ENCODE assay signal across 10 cellular contexts in the genomic region with DNA sequence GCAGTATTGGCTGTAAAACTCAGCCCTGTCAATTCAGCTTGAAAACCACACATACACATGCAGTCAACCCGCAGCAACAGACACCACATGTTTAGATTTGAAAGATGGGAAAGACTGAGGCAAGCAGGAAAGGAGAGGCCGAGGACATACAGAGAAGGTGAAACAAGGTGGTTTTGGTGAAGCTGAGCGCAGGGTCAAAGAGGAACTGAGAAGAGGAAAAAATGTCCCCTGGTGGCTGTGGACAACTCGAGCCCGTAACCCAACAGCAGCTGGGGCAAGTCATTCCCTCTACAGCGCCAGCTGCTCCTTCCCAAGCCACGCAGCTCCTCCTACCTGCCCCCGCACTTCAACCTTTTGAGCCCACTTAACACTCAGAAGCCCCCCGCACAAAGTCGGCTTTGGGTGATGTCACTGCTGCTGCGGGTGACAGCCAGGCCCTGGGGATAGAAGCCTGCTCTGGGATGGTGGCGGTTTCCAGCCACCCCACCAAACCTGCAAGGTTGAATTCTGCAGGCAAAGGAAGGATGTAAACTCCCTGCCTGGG.
A peak's percentile ranks its signal among the peaks of the same experiment; 100 is the strongest.
DNase-seq lines count a peak whose midpoint lies in the region; ATAC-seq and TF ChIP-seq lines count a peak whose summit lies in the region.
"Had no signal": no experiment of that assay in that cellular context is flagged by ENCODE, and none has a peak within 500 bp of the region (broad histone marks: within the 10 kb centered on the region; RNA-seq: fewer than 3 reads in every experiment).

No MANE protein-coding gene starts in this region.

- H2AFZ ChIP-seq in OCI-LY1 (ENCODE audit: low read length), result no peak overlapping the region

- no peak for TF ChIP-seq POLR2A in spleen (IDR thresholded peaks at IDR 0.05)

- H3K4me3 ChIP-seq in OCI-LY1 (ENCODE audit: low read depth, low read length, poor library complexity, severe bottlenecking) (no peak overlapping the region), spleen (no peak overlapping the region)
- H3K4me3 ChIP-seq: adrenal gland had no signal

- H3K4me2 ChIP-seq in OCI-LY1 (ENCODE audit: low read length), result peak overlapping the region; percentile 49

- no peak overlapping the region; the same call in 1 of the 2 replicates for H3K9ac ChIP-seq in OCI-LY1 (ENCODE audit: low read length)

- DNase-seq in spleen (no peak), amniotic stem cell (lab: John Stamatoyannopoulos, UW) (no peak), LoVo (ENCODE audit: low spot score) (no peak)
- DNase-seq: activated CD4-positive, alpha-beta T cell treated with anti-CD3 and anti-CD28 coated beads for 1 hour; adrenal gland had no signal

- no peaks in the 10 kb centered on the region for H4K20me1 ChIP-seq in OCI-LY1 (ENCODE audit: insufficient read depth, low read length)

- H3K27me3 ChIP-seq in OCI-LY1 (ENCODE audit: insufficient read depth, low read length) (no peaks in the 10 kb centered on the region), spleen (replicated peaks in 1 of 7) (peaks cover 0 to 34% (median 0%) of the 10 kb centered on the region in 7 donors)
- H3K27me3 ChIP-seq: adrenal gland had no signal

- H3K36me3 ChIP-seq in OCI-LY1 (ENCODE audit: insufficient read depth, low read length) (peaks cover 25% of the 10 kb centered on the region), spleen (no peaks in the 10 kb centered on the region)
- H3K36me3 ChIP-seq: adrenal gland had no signal

- H3K27ac ChIP-seq in OCI-LY1 (ENCODE audit: low read depth, low read length, poor library complexity, severe bottlenecking) (peak overlapping the region; percentile 49), spleen (peak overlapping the region in 6 of 8 donors; percentile 28 to 57 (median 44))

- no peaks in the 10 kb centered on the region for H3K9me3 ChIP-seq in OCI-LY1 (ENCODE audit: low read length)
- H3K9me3 ChIP-seq in spleen, result no peaks in the 10 kb centered on the region
- H3K9me3 ChIP-seq: adrenal gland had no signal

- no peaks in the 10 kb centered on the region for H3F3A ChIP-seq in OCI-LY1 (ENCODE audit: insufficient read depth, low read length)

- TF ChIP-seq CTCF in OCI-LY1 (IDR thresholded peaks at IDR 0.05; ENCODE audit: low read length), result no peak
- TF ChIP-seq CTCF in spleen (IDR thresholded peaks at IDR 0.05 in 8 of 11, conservative IDR thresholded peaks at IDR 0.05 in 3 of 11), result no peak

- H3K79me2 ChIP-seq in OCI-LY1 (ENCODE audit: insufficient read depth, low read length), result no peaks in the 10 kb centered on the region

- H3K4me1 ChIP-seq in OCI-LY1 (ENCODE audit: insufficient read depth, low read length, severe bottlenecking) (peaks cover 67% of the 10 kb centered on the region), spleen (peaks cover 8 to 30% (median 15%) of the 10 kb centered on the region in 6 donors)
- H3K4me1 ChIP-seq: adrenal gland had no signal

- ATAC-seq in GM18907 (IDR thresholded peaks at IDR 0.05; ENCODE audit: unreplicated experiment) (peak; percentile 66), HG02623 (IDR thresholded peaks at IDR 0.05; ENCODE audit: unreplicated experiment) (peak; percentile 68), HG03520 (IDR thresholded peaks at IDR 0.05; ENCODE audit: unreplicated experiment) (no peak)
- ATAC-seq: HepG2 had no signal

- intact Hi-C loops in spleen (cut with DNase I; ENCODE audit: low total_unique reads), result no loop called here

- 41 to 45% (median 43%) methylated on average over 12 of the region's 12 CpGs for WGBS in spleen, 5 donors

- H3K9me2 ChIP-seq in OCI-LY1 (ENCODE audit: low read depth, low read length), result no peaks in the 10 kb centered on the region
